Comparison of ENCODE assay signal across 1 cellular context in genomic region chr9:135883410-135884089, GRCh38.
TF ChIP-seq lines count a peak whose summit lies in the region.

No MANE protein-coding gene starts in this region.

TF ChIP-seq in GM23338, 12 proteins besides CTCF, POLR2A, EP300 and RAD21 (continued from another document):
- TF ChIP-seq ZNF462 (CRISPR knock-in tag; IDR thresholded peaks at IDR 0.05) (no peak), NANOG (IDR thresholded peaks at IDR 0.05; ENCODE audit: borderline replicate concordance) (no peak), REST (IDR thresholded peaks at IDR 0.05; ENCODE audit: unreplicated experiment) (no peak), ZNF114 (CRISPR knock-in tag; IDR thresholded peaks at IDR 0.05) (no peak)
